Comparison of ENCODE assay signal across 8 cellular contexts in the genomic region with DNA sequence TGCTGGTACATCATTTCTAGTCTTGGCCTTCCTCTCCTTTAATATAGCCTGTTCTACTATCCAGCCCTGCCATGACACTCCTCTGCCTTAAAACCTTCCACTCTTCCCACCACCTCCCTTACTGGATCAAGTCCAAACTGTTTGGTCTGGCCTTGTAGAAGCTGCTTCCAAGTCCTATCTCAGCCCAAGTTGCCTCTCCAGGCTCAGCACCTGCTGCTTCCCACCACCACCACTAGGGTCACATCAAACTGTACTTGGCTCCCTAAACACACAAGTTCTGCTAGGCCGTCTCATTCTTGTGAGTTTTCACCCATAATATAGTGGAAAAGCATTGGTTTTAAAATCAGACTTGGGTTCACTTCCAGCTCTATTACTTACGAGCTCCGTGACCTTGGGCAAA. TPM values are rescaled to one million over a fixed set of nuclear protein-coding genes. Genes with fewer than 3 reads are reported as not detected.
DNase-seq lines count a peak whose midpoint lies in the region; FAIRE-seq and TF ChIP-seq lines count a peak whose summit lies in the region.

No MANE protein-coding gene starts in this region.

- no peak overlapping the region for H4K91ac ChIP-seq in mesenchymal stem cell (ENCODE audit: low read length)

- no peak overlapping the region for H2BK5ac ChIP-seq in mesenchymal stem cell (ENCODE audit: low read depth, low read length, poor library complexity, severe bottlenecking)

- no peak overlapping the region for H2BK15ac ChIP-seq in mesenchymal stem cell (ENCODE audit: low read depth, poor library complexity, severe bottlenecking)

- H3K9ac ChIP-seq in HUES64 (ENCODE audit: low read depth, low read length) = no peak overlapping the region
- no peak overlapping the region for H3K9ac ChIP-seq in mesenchymal stem cell (ENCODE audit: low read length)

- H3K4me2 ChIP-seq in mesenchymal stem cell (ENCODE audit: low read length, poor library complexity, severe bottlenecking) = no peak overlapping the region

- no peak overlapping the region for H2AFZ ChIP-seq in mesenchymal stem cell (ENCODE audit: low read depth, low read length)

- no peak overlapping the region for H3K18ac ChIP-seq in mesenchymal stem cell (ENCODE audit: low read depth in 1 of 2, low read length in 2 of 2)

- no peak overlapping the region for H3K14ac ChIP-seq in mesenchymal stem cell (ENCODE audit: low read length in 2 of 2)

- H3K4me1 ChIP-seq in HUES64 (ENCODE audit: insufficient read depth, low read length) (peaks cover 7% of the 10 kb centered on the region; the same call in 1 of the 2 replicates), mesenchymal stem cell (ENCODE audit: control insufficient read depth, insufficient read depth, low read depth, low read length) (no peaks in the 10 kb centered on the region)

- TF ChIP-seq CTCF in bronchial epithelial cell (IDR thresholded peaks at IDR 0.05; ENCODE audit: insufficient read depth, low read length, severe bottlenecking) = peak; percentile 59

- H3K4ac ChIP-seq in mesenchymal stem cell (ENCODE audit: low read depth in 1 of 2, low read length in 2 of 2) = no peak overlapping the region

- H2BK12ac ChIP-seq in mesenchymal stem cell (ENCODE audit: low read length in 2 of 2) = no peak overlapping the region

- FAIRE-seq in bronchial epithelial cell (lab: Jason Lieb, UNC) = no peak

- H3K27me3 ChIP-seq in HUES64 (ENCODE audit: insufficient read depth, low read length) = no peaks in the 10 kb centered on the region
- H3K27me3 ChIP-seq in bronchial epithelial cell (ENCODE audit: control insufficient read depth, insufficient read depth, low read length) = no peaks in the 10 kb centered on the region
- H3K27me3 ChIP-seq in mesenchymal stem cell (ENCODE audit: control insufficient read depth in 1 of 2, insufficient read depth in 1 of 2, low read length in 2 of 2) = peaks cover 9 to 11% of the 10 kb centered on the region in 2 experiments

- H2BK120ac ChIP-seq in mesenchymal stem cell (ENCODE audit: low read depth, low read length) = no peak overlapping the region

- no peak overlapping the region for H4K8ac ChIP-seq in mesenchymal stem cell (ENCODE audit: low read length)

- DNase-seq in activated CD4-positive, alpha-beta T cell treated with anti-CD3 and anti-CD28 coated beads for 24 hours (ENCODE audit: low read depth in 2 of 2) = peak; percentile 9 to 13
- DNase-seq in activated CD4-positive, alpha-beta T cell treated with anti-CD3 and anti-CD28 coated beads for 1 hour = no peak
- peak; percentile 32 to 69 for DNase-seq in SW 1271 (lab: John Stamatoyannopoulos, UW)
- DNase-seq in bronchial epithelial cell (ENCODE audit: low read depth) = peak; percentile 43
- DNase-seq in mesenchymal stem cell = peak; percentile 74
- DNase-seq in hypothalamus (lab: John Stamatoyannopoulos, UW) = no peak
- DNase-seq in NCI-H2029 (lab: John Stamatoyannopoulos, UW) = no peak

- H3K4me3 ChIP-seq in HUES64 (ENCODE audit: low read length) (0 out of 2 replicates have a peak overlapping the region, but pooled peaks have one; percentile 90), bronchial epithelial cell (ENCODE audit: low read depth, low read length) (no peak overlapping the region), mesenchymal stem cell (ENCODE audit: insufficient read depth in 1 of 2, low read depth in 1 of 2, low read length in 2 of 2) (peak overlapping the region in 1 of 2 experiments; percentile 5)

- H3K36me3 ChIP-seq in HUES64 (ENCODE audit: insufficient read depth, low read length) = no peaks in the 10 kb centered on the region
- no peaks in the 10 kb centered on the region for H3K36me3 ChIP-seq in bronchial epithelial cell (ENCODE audit: control insufficient read depth, insufficient read depth, low read length)
- H3K36me3 ChIP-seq in mesenchymal stem cell (ENCODE audit: control insufficient read depth in 1 of 2, insufficient read depth in 2 of 2, low read depth in 1 of 2, low read length in 2 of 2) = no peaks in the 10 kb centered on the region

- H3K27ac ChIP-seq in HUES64 (ENCODE audit: low read depth, low read length) (no peak overlapping the region), mesenchymal stem cell (ENCODE audit: low read length, poor library complexity, severe bottlenecking) (no peak overlapping the region)

- 92% methylated on average over 3 of the region's 3 CpGs for WGBS in HUES64
- 100% methylated on average over 1 of the region's 3 CpGs for WGBS in mesenchymal stem cell

- H3K79me1 ChIP-seq in mesenchymal stem cell (replicated peaks; ENCODE audit: low read length, poor library complexity, severe bottlenecking) = peaks cover 21% of the 10 kb centered on the region

- H3K23ac ChIP-seq in mesenchymal stem cell (ENCODE audit: low read length in 2 of 2) = no peak overlapping the region

- peaks cover 8% of the 10 kb centered on the region for H3K9me3 ChIP-seq in HUES64 (ENCODE audit: insufficient read depth, low read depth, low read length)
- peaks cover 8% of the 10 kb centered on the region for H3K9me3 ChIP-seq in mesenchymal stem cell (ENCODE audit: control insufficient read depth, low read length)

- H2AK5ac ChIP-seq in mesenchymal stem cell (ENCODE audit: low read length, severe bottlenecking) = no peak overlapping the region

RNA-seq across cellular contexts. Expression of gene NDUFA8, which starts 1.4 kb away (rescaled TPM):
- 82.3 TPM for polyA plus RNA-seq in HUES64 (2013, experiment 1 of 2)
- polyA plus RNA-seq in HUES64 (2013, experiment 2 of 2) = 88.1 TPM
- total RNA-seq in bronchial epithelial cell = 34.2 and 39.4 TPM in 2 replicates
- polyA plus RNA-seq in mesenchymal stem cell (2013, experiment 1 of 2) = 86.5 TPM
- 89.6 TPM for polyA plus RNA-seq in mesenchymal stem cell (2013, experiment 2 of 2)

RNA-seq across cellular contexts. Expression of gene MORN5, which starts 1.5 kb away (rescaled TPM):
- not detected for polyA plus RNA-seq in HUES64 (2013, experiment 1 of 2)
- polyA plus RNA-seq in HUES64 (2013, experiment 2 of 2) = not detected
- total RNA-seq in bronchial epithelial cell = not detected in 2 replicates
- polyA plus RNA-seq in mesenchymal stem cell (2013, experiment 1 of 2) = not detected
- not detected for polyA plus RNA-seq in mesenchymal stem cell (2013, experiment 2 of 2)

Comparison
In these comparisons a context has a peak if more than half of its experiments do, and no peak if none do; other contexts are left out.
1. DNase-seq: peak in activated CD4-positive, alpha-beta T cell treated with anti-CD3 and anti-CD28 coated beads for 24 hours (2 of 2), SW 1271 (2 of 2), bronchial epithelial cell (single experiment) and mesenchymal stem cell (single experiment); none in activated CD4-positive, alpha-beta T cell treated with anti-CD3 and anti-CD28 coated beads for 1 hour (single experiment), hypothalamus (0 of 51) and NCI-H2029 (single experiment).